In genomic region chr21:44940116-44940631, GRCh38 we compare ENCODE assay signal across 8 cellular contexts. TPM values are rescaled to one million over a fixed set of nuclear protein-coding genes. Genes with fewer than 3 reads are reported as not detected.
A peak's percentile ranks its signal among the peaks of the same experiment; 100 is the strongest.
DNase-seq lines count a peak whose midpoint lies in the region; ATAC-seq and TF ChIP-seq lines count a peak whose summit lies in the region.

No MANE protein-coding gene starts in this region.

- peaks cover 31% of the 10 kb centered on the region for H3K79me2 ChIP-seq in smooth muscle cell (ENCODE audit: low read depth)

- H3K9me3 ChIP-seq in smooth muscle cell (replicated peaks; ENCODE audit: low read depth): no peaks in the 10 kb centered on the region

- peak overlapping the region; percentile 91 for H3K4me3 Mint-ChIP-seq in activated T-cell treated with anti-CD3 and anti-CD28 coated beads, Interleukin-2, amount 50 U/mL, for 24 hours
- peak overlapping the region; percentile 91 for H3K4me3 Mint-ChIP-seq in activated CD8-positive, alpha-beta T cell treated with anti-CD3 and anti-CD28 coated beads for 36 hours

- H3K27ac ChIP-seq in smooth muscle cell (ENCODE audit: low read depth): no peak overlapping the region

- peak overlapping the region; percentile 73 for H3K4me3 ChIP-seq in smooth muscle cell

- no peaks in the 10 kb centered on the region for H3F3A ChIP-seq in smooth muscle cell (ENCODE audit: low read depth)

- H3K27ac Mint-ChIP-seq in activated T-cell treated with anti-CD3 and anti-CD28 coated beads, Interleukin-2, amount 50 U/mL, for 24 hours: peak overlapping the region; percentile 92
- H3K27ac Mint-ChIP-seq in activated CD8-positive, alpha-beta T cell treated with anti-CD3 and anti-CD28 coated beads for 36 hours: peak overlapping the region; percentile 71

- WGBS in smooth muscle cell (ENCODE audit: low lambda C conversion rate): under 1% methylated on average over 29 of the region's 53 CpGs

- ATAC-seq in HG03196 (IDR thresholded peaks at IDR 0.05; ENCODE audit: unreplicated experiment): peak; percentile 24
- peak; percentile 52 for ATAC-seq in activated CD8-positive, alpha-beta T cell treated with anti-CD3 and anti-CD28 coated beads for 36 hours

- no peaks in the 10 kb centered on the region for H3K36me3 ChIP-seq in smooth muscle cell (ENCODE audit: low read depth)

- CTCF ChIA-PET in activated CD8-positive, alpha-beta T cell treated with anti-CD3 and anti-CD28 coated beads for 36 hours (lab: Charles Lee): interaction anchor here (0.8 to 14.9 kb wide), 9 partner anchors 10 to 199 kb away, joined by 3 to 170 read pairs (median 4); no protein-coding TSS in a partner anchor

- peaks cover 49% of the 10 kb centered on the region for H3K4me1 Mint-ChIP-seq in activated T-cell treated with anti-CD3 and anti-CD28 coated beads, Interleukin-2, amount 50 U/mL, for 24 hours (ENCODE audit: low read depth)
- peaks cover 45% of the 10 kb centered on the region for H3K4me1 Mint-ChIP-seq in activated CD8-positive, alpha-beta T cell treated with anti-CD3 and anti-CD28 coated beads for 36 hours (ENCODE audit: low read depth)

- H4K20me1 ChIP-seq in smooth muscle cell (ENCODE audit: low read depth): peaks cover 39% of the 10 kb centered on the region

- H2AFZ ChIP-seq in smooth muscle cell (ENCODE audit: low read depth): peak overlapping the region; percentile 89

- no peaks in the 10 kb centered on the region for H3K27me3 ChIP-seq in smooth muscle cell (ENCODE audit: low read depth)

- peak overlapping the region; percentile 92 for H3K4me2 ChIP-seq in smooth muscle cell

- H3K9ac ChIP-seq in smooth muscle cell (ENCODE audit: low read depth): peak overlapping the region; percentile 54

- intact Hi-C loops in activated CD8-positive, alpha-beta T cell treated with anti-CD3 and anti-CD28 coated beads for 36 hours (cut with micrococcal nuclease): no loop called here

- POLR2A ChIA-PET in activated CD8-positive, alpha-beta T cell treated with anti-CD3 and anti-CD28 coated beads for 36 hours (lab: Charles Lee): interaction anchor here (0.7 to 1.7 kb wide), 10 partner anchors 10 to 67 kb away, joined by 3 to 9 read pairs (median 5); partner anchors contain the start of gene PTTG1IP

- no peak for DNase-seq in activated T-cell treated with anti-CD3 and anti-CD28 coated beads, Interleukin-2, amount 50 U/mL, for 24 hours
- DNase-seq in activated T-cell treated with anti-CD3 and anti-CD28 coated beads for 4 hours: no peak
- DNase-seq in activated CD8-positive, alpha-beta T cell treated with anti-CD3 and anti-CD28 coated beads for 36 hours: no peak
- DNase-seq in hepatic stellate cell (ENCODE audit: low spot score): peak; percentile 26
- no peak for DNase-seq in smooth muscle cell (lab: John Stamatoyannopoulos, UW; ENCODE audit: unreplicated experiment)
- DNase-seq in DMS79 treated with DMSO at 0.1 percent for 48 hours (lab: John Stamatoyannopoulos, UW): no peak
- DNase-seq in NCI-H82 (lab: John Stamatoyannopoulos, UW): no peak

- H3K27me3 Mint-ChIP-seq in activated T-cell treated with anti-CD3 and anti-CD28 coated beads, Interleukin-2, amount 50 U/mL, for 24 hours: no peaks in the 10 kb centered on the region
- H3K27me3 Mint-ChIP-seq in activated CD8-positive, alpha-beta T cell treated with anti-CD3 and anti-CD28 coated beads for 36 hours: no peaks in the 10 kb centered on the region

- peaks cover 12% of the 10 kb centered on the region for H3K4me1 ChIP-seq in smooth muscle cell (ENCODE audit: low read depth)

- peaks cover 54% of the 10 kb centered on the region for H3K36me3 Mint-ChIP-seq in activated T-cell treated with anti-CD3 and anti-CD28 coated beads, Interleukin-2, amount 50 U/mL, for 24 hours (ENCODE audit: low read depth)
- H3K36me3 Mint-ChIP-seq in activated CD8-positive, alpha-beta T cell treated with anti-CD3 and anti-CD28 coated beads for 36 hours (ENCODE audit: low read depth): peaks cover 18% of the 10 kb centered on the region

- no peak for TF ChIP-seq CTCF in activated CD8-positive, alpha-beta T cell treated with anti-CD3 and anti-CD28 coated beads for 36 hours (IDR thresholded peaks at IDR 0.05)
- no peak for TF ChIP-seq CTCF in smooth muscle cell (IDR thresholded peaks at IDR 0.05; ENCODE audit: borderline replicate concordance, insufficient read depth, poor library complexity, severe bottlenecking)

- no peaks in the 10 kb centered on the region for H3K9me3 Mint-ChIP-seq in activated T-cell treated with anti-CD3 and anti-CD28 coated beads, Interleukin-2, amount 50 U/mL, for 24 hours
- H3K9me3 Mint-ChIP-seq in activated CD8-positive, alpha-beta T cell treated with anti-CD3 and anti-CD28 coated beads for 36 hours: no peaks in the 10 kb centered on the region

RNA-seq across cellular contexts. Expression of gene SLX9, which starts 0.3 kb away (rescaled TPM):
- 10 to 100 TPM; 76.0 to 76.5 TPM for total RNA-seq in activated CD8-positive, alpha-beta T cell treated with anti-CD3 and anti-CD28 coated beads for 36 hours
- total RNA-seq in smooth muscle cell: 13.9 and 15.9 TPM in 2 replicates
- 26.6 and 32.7 TPM in 2 replicates for polyA plus RNA-seq in smooth muscle cell

RNA-seq across cellular contexts. Expression of gene ITGB2, which starts 19.5 kb away (rescaled TPM):
- total RNA-seq in activated CD8-positive, alpha-beta T cell treated with anti-CD3 and anti-CD28 coated beads for 36 hours: 100 to 1,000 TPM; 340 to 343 TPM
- 0.18 TPM in 1 of 2 replicates, not detected in the other for total RNA-seq in smooth muscle cell
- 0.86 and 1.0 TPM in 2 replicates for polyA plus RNA-seq in smooth muscle cell

Comparison
In these comparisons a context has a peak if more than half of its experiments do, and no peak if none do; other contexts are left out.
1. RNA of gene ITGB2, which starts 19.5 kb away (total RNA-seq): 340 to 343 TPM in activated CD8-positive, alpha-beta T cell treated with anti-CD3 and anti-CD28 coated beads for 36 hours; 0.18 TPM in smooth muscle cell; every median in the first group is over 100 times any median in the second.